In the genomic region with DNA sequence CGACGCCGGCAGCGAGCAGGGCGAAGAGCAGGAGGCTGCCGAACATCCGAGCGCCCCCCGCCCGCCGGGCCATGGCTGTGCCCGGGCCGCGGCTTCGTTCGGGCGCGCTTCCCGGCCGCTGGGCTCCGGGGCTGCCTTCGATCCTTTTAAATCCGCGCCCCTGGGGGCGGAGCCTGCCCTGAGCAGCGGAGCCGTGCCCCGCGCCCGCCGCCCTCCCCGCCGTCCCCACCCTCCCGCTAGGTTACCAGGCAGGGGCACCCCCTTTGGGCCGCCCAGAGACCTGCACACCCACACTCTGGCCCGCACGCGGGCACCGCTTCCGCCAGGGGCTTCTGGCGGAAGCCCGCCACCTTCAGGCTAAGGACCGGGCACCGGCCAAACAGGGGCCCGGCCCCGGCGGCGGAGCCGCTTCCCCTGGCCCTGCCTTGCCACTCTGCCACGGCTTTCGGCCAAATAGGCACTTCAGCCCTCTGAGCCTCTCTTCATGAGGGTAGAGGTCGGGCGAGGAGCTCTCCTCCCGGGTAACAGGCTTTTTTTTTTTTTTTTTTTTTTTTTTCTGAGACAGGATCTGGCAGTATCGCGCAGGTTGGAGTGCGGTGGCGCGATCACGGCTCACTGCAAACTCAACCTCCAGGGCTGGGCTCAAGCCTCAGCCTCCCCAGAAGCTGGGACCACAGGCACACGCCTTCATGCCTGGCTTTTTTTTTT, we compare ENCODE assay signal across 1 cellular context.
TF ChIP-seq lines count a peak whose summit lies in the region.

A gene with protein sequence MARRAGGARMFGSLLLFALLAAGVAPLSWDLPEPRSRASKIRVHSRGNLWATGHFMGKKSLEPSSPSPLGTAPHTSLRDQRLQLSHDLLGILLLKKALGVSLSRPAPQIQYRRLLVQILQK (minus strand): TSS at position 120 of the 708 bp plus-strand sequence. CDS start 47 bp downstream, at position 73.

TF ChIP-seq in HEK293, 187 proteins besides CTCF, POLR2A, EP300 and RAD21 (continued from another document and continues in another):
- TF ChIP-seq, protein P1, sequence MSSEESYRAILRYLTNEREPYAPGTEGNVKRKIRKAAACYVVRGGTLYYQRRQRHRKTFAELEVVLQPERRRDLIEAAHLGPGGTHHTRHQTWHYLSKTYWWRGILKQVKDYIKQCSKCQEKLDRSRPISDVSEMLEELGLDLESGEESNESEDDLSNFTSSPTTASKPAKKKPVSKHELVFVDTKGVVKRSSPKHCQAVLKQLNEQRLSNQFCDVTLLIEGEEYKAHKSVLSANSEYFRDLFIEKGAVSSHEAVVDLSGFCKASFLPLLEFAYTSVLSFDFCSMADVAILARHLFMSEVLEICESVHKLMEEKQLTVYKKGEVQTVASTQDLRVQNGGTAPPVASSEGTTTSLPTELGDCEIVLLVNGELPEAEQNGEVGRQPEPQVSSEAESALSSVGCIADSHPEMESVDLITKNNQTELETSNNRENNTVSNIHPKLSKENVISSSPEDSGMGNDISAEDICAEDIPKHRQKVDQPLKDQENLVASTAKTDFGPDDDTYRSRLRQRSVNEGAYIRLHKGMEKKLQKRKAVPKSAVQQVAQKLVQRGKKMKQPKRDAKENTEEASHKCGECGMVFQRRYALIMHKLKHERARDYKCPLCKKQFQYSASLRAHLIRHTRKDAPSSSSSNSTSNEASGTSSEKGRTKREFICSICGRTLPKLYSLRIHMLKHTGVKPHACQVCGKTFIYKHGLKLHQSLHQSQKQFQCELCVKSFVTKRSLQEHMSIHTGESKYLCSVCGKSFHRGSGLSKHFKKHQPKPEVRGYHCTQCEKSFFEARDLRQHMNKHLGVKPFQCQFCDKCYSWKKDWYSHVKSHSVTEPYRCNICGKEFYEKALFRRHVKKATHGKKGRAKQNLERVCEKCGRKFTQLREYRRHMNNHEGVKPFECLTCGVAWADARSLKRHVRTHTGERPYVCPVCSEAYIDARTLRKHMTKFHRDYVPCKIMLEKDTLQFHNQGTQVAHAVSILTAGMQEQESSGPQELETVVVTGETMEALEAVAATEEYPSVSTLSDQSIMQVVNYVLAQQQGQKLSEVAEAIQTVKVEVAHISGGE (tag by site-specific recombination; conservative IDR thresholded peaks at IDR 0.05; ENCODE audit: low read depth): peak; percentile 70
- TF ChIP-seq ZNF146 (tag by site-specific recombination; IDR thresholded peaks at IDR 0.05): no peak
- no peak for TF ChIP-seq ZBTB48 (tag by site-specific recombination; IDR thresholded peaks at IDR 0.05)
- no peak for TF ChIP-seq ZNF121 (tag by site-specific recombination; IDR thresholded peaks at IDR 0.05)
- 0 out of 2 replicates have a peak, but pooled peaks have one; percentile 19 for TF ChIP-seq BCL11B (tag by site-specific recombination; IDR thresholded peaks at IDR 0.05; ENCODE audit: low read depth)
- peak; percentile 51; the same call in 1 of the 2 replicates for TF ChIP-seq BCL11A (tag by site-specific recombination; IDR thresholded peaks at IDR 0.05; ENCODE audit: low read depth)
- TF ChIP-seq, protein P2, sequence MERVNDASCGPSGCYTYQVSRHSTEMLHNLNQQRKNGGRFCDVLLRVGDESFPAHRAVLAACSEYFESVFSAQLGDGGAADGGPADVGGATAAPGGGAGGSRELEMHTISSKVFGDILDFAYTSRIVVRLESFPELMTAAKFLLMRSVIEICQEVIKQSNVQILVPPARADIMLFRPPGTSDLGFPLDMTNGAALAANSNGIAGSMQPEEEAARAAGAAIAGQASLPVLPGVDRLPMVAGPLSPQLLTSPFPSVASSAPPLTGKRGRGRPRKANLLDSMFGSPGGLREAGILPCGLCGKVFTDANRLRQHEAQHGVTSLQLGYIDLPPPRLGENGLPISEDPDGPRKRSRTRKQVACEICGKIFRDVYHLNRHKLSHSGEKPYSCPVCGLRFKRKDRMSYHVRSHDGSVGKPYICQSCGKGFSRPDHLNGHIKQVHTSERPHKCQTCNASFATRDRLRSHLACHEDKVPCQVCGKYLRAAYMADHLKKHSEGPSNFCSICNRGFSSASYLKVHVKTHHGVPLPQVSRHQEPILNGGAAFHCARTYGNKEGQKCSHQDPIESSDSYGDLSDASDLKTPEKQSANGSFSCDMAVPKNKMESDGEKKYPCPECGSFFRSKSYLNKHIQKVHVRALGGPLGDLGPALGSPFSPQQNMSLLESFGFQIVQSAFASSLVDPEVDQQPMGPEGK (tag by site-specific recombination; IDR thresholded peaks at IDR 0.05): no peak; the same call in none of the 2 replicates
- TF ChIP-seq GLIS2 (tag by site-specific recombination; IDR thresholded peaks at IDR 0.05): peak; percentile 50; the same call in 1 of the 2 replicates
- TF ChIP-seq ZNF571 (tag by site-specific recombination; IDR thresholded peaks at IDR 0.05): no peak
- no peak for TF ChIP-seq ZNF621 (tag by site-specific recombination; IDR thresholded peaks at IDR 0.05)
- TF ChIP-seq ZNF701 (tag by site-specific recombination; IDR thresholded peaks at IDR 0.05): no peak
- no peak for TF ChIP-seq ZNF155 (tag by site-specific recombination; IDR thresholded peaks at IDR 0.05)
- TF ChIP-seq ZNF211 (tag by site-specific recombination; IDR thresholded peaks at IDR 0.05; ENCODE audit: low read depth): no peak
- no peak for TF ChIP-seq ZNF248 (tag by site-specific recombination; IDR thresholded peaks at IDR 0.05)
- no peak for TF ChIP-seq OVOL3 (tag by site-specific recombination; IDR thresholded peaks at IDR 0.05)
- TF ChIP-seq IKZF3 (tag by site-specific recombination; IDR thresholded peaks at IDR 0.05): 0 out of 2 replicates have a peak, but pooled peaks have one; percentile 38
- no peak for TF ChIP-seq ZNF626 (tag by site-specific recombination; IDR thresholded peaks at IDR 0.05)
- TF ChIP-seq, protein P3, sequence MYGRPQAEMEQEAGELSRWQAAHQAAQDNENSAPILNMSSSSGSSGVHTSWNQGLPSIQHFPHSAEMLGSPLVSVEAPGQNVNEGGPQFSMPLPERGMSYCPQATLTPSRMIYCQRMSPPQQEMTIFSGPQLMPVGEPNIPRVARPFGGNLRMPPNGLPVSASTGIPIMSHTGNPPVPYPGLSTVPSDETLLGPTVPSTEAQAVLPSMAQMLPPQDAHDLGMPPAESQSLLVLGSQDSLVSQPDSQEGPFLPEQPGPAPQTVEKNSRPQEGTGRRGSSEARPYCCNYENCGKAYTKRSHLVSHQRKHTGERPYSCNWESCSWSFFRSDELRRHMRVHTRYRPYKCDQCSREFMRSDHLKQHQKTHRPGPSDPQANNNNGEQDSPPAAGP (tag by site-specific recombination; IDR thresholded peaks at IDR 0.05): peak; percentile 21; the same call in 1 of the 2 replicates
- TF ChIP-seq, protein P4, sequence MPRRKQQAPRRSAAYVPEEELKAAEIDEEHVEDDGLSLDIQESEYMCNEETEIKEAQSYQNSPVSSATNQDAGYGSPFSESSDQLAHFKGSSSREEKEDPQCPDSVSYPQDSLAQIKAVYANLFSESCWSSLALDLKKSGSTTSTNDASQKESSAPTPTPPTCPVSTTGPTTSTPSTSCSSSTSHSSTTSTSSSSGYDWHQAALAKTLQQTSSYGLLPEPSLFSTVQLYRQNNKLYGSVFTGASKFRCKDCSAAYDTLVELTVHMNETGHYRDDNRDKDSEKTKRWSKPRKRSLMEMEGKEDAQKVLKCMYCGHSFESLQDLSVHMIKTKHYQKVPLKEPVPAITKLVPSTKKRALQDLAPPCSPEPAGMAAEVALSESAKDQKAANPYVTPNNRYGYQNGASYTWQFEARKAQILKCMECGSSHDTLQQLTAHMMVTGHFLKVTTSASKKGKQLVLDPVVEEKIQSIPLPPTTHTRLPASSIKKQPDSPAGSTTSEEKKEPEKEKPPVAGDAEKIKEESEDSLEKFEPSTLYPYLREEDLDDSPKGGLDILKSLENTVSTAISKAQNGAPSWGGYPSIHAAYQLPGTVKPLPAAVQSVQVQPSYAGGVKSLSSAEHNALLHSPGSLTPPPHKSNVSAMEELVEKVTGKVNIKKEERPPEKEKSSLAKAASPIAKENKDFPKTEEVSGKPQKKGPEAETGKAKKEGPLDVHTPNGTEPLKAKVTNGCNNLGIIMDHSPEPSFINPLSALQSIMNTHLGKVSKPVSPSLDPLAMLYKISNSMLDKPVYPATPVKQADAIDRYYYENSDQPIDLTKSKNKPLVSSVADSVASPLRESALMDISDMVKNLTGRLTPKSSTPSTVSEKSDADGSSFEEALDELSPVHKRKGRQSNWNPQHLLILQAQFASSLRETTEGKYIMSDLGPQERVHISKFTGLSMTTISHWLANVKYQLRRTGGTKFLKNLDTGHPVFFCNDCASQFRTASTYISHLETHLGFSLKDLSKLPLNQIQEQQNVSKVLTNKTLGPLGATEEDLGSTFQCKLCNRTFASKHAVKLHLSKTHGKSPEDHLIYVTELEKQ (tag by site-specific recombination; IDR thresholded peaks at IDR 0.05; ENCODE audit: borderline replicate concordance): no peak
- no peak for TF ChIP-seq ZNF654 (tag by site-specific recombination; IDR thresholded peaks at IDR 0.05; ENCODE audit: low read depth)
- no peak for TF ChIP-seq ZNF132 (tag by site-specific recombination; IDR thresholded peaks at IDR 0.05; ENCODE audit: borderline replicate concordance)
- no peak for TF ChIP-seq ZNF664 (tag by site-specific recombination; IDR thresholded peaks at IDR 0.05)
- TF ChIP-seq ZNF157 (tag by site-specific recombination; IDR thresholded peaks at IDR 0.05): no peak
- TF ChIP-seq ZNF404 (tag by site-specific recombination; IDR thresholded peaks at IDR 0.05): no peak
- no peak for TF ChIP-seq ZNF510 (tag by site-specific recombination; IDR thresholded peaks at IDR 0.05; ENCODE audit: insufficient replicate concordance)
- peak; percentile 81 for TF ChIP-seq ZBTB20 (tag by site-specific recombination; IDR thresholded peaks at IDR 0.05)
- TF ChIP-seq GLIS1 (tag by site-specific recombination; IDR thresholded peaks at IDR 0.05): no peak
- TF ChIP-seq SCRT1 (tag by site-specific recombination; IDR thresholded peaks at IDR 0.05; ENCODE audit: borderline replicate concordance): no peak
- no peak for TF ChIP-seq SCRT2 (tag by site-specific recombination; IDR thresholded peaks at IDR 0.05)
- TF ChIP-seq, protein P5, sequence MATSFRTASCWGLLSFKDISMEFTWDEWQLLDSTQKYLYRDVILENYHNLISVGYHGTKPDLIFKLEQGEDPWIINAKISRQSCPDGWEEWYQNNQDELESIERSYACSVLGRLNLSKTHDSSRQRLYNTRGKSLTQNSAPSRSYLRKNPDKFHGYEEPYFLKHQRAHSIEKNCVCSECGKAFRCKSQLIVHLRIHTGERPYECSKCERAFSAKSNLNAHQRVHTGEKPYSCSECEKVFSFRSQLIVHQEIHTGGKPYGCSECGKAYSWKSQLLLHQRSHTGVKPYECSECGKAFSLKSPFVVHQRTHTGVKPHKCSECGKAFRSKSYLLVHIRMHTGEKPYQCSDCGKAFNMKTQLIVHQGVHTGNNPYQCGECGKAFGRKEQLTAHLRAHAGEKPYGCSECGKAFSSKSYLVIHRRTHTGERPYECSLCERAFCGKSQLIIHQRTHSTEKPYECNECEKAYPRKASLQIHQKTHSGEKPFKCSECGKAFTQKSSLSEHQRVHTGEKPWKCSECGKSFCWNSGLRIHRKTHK (tag by site-specific recombination; IDR thresholded peaks at IDR 0.05): no peak
- no peak for TF ChIP-seq ZNF24 (tag by site-specific recombination; IDR thresholded peaks at IDR 0.05)
- TF ChIP-seq KLF7 (tag by site-specific recombination; IDR thresholded peaks at IDR 0.05; ENCODE audit: borderline replicate concordance): no peak
- peak; percentile 68; the same call in 1 of the 2 replicates for TF ChIP-seq ZNF2 (tag by site-specific recombination; IDR thresholded peaks at IDR 0.05)
- TF ChIP-seq ZFP69B (tag by site-specific recombination; IDR thresholded peaks at IDR 0.05): no peak
- TF ChIP-seq ZNF48 (tag by site-specific recombination; IDR thresholded peaks at IDR 0.05): no peak
- no peak for TF ChIP-seq ZBTB1 (tag by site-specific recombination; IDR thresholded peaks at IDR 0.05)
- TF ChIP-seq ZBTB7A (tag by site-specific recombination; IDR thresholded peaks at IDR 0.05; ENCODE audit: low read depth): no peak
- TF ChIP-seq ZNF610 (tag by site-specific recombination; IDR thresholded peaks at IDR 0.05; ENCODE audit: borderline replicate concordance): no peak
- TF ChIP-seq, protein P6, sequence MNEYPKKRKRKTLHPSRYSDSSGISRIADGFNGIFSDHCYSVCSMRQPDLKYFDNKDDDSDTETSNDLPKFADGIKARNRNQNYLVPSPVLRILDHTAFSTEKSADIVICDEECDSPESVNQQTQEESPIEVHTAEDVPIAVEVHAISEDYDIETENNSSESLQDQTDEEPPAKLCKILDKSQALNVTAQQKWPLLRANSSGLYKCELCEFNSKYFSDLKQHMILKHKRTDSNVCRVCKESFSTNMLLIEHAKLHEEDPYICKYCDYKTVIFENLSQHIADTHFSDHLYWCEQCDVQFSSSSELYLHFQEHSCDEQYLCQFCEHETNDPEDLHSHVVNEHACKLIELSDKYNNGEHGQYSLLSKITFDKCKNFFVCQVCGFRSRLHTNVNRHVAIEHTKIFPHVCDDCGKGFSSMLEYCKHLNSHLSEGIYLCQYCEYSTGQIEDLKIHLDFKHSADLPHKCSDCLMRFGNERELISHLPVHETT (tag by site-specific recombination; IDR thresholded peaks at IDR 0.05): no peak
- TF ChIP-seq ZNF677 (tag by site-specific recombination; IDR thresholded peaks at IDR 0.05): no peak
- no peak for TF ChIP-seq ZNF843 (tag by site-specific recombination; IDR thresholded peaks at IDR 0.05)
- no peak for TF ChIP-seq ZNF791 (tag by site-specific recombination; IDR thresholded peaks at IDR 0.05)
- no peak for TF ChIP-seq MZF1 (tag by site-specific recombination; IDR thresholded peaks at IDR 0.05; ENCODE audit: borderline replicate concordance)
- no peak for TF ChIP-seq ZNF555 (tag by site-specific recombination; conservative IDR thresholded peaks at IDR 0.05)
- TF ChIP-seq YY1 (tag by site-specific recombination; IDR thresholded peaks at IDR 0.05): no peak
- TF ChIP-seq, protein P7, sequence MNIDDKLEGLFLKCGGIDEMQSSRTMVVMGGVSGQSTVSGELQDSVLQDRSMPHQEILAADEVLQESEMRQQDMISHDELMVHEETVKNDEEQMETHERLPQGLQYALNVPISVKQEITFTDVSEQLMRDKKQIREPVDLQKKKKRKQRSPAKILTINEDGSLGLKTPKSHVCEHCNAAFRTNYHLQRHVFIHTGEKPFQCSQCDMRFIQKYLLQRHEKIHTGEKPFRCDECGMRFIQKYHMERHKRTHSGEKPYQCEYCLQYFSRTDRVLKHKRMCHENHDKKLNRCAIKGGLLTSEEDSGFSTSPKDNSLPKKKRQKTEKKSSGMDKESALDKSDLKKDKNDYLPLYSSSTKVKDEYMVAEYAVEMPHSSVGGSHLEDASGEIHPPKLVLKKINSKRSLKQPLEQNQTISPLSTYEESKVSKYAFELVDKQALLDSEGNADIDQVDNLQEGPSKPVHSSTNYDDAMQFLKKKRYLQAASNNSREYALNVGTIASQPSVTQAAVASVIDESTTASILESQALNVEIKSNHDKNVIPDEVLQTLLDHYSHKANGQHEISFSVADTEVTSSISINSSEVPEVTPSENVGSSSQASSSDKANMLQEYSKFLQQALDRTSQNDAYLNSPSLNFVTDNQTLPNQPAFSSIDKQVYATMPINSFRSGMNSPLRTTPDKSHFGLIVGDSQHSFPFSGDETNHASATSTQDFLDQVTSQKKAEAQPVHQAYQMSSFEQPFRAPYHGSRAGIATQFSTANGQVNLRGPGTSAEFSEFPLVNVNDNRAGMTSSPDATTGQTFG (tag by site-specific recombination; IDR thresholded peaks at IDR 0.05; ENCODE audit: borderline replicate concordance): no peak
